ENCODE assay signal across 14 cellular contexts in the genomic region with DNA sequence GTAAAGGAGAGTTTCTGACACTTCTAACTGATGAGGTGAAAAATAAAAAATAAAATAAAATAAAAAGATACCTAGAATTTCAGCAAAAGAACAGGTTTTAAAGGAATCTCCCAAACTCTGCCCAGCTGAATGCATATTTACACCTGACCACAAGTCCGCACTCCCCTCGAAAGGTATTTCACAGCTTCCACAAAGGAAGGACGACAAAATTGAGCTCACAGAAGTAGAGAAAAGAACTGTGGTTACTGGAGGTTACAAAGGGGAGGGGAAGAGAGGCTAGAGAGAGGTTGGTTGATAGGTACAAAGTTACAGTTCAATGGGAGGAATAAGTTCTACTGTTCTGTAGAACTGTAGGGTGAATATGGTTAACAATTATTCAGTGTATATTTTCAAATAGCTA. TPM values are rescaled to one million over a fixed set of nuclear protein-coding genes. Genes with fewer than 3 reads are reported as not detected.
DNase-seq lines count a peak whose midpoint lies in the region; ATAC-seq and TF ChIP-seq lines count a peak whose summit lies in the region.
"Had no signal": no experiment of that assay in that cellular context is flagged by ENCODE, and none has a peak within 500 bp of the region (broad histone marks: within the 10 kb centered on the region; RNA-seq: fewer than 3 reads in every experiment).

No MANE protein-coding gene starts in this region.

- intact Hi-C loops in OCI-LY7 (cut with micrococcal nuclease; ENCODE audit: unreplicated experiment) = no loop called here

- peak overlapping the region; percentile 83 to 89 for H3K4me3 Mint-ChIP-seq in activated T-cell treated with anti-CD3 and anti-CD28 coated beads, Interleukin-2, amount 50 U/mL, for 72 hours
- peak overlapping the region; percentile 18 for H3K4me3 Mint-ChIP-seq in glutamatergic neuron (ENCODE audit: unreplicated experiment)
- H3K4me3 Mint-ChIP-seq in stimulated activated naive CD8-positive, alpha-beta T cell treated with anti-CD3 and anti-CD28 coated beads, Interleukin-15, amount 100 ng/mL, for 72 hours = peak overlapping the region; percentile 55 to 87

- CTCF ChIA-PET in OCI-LY7 (lab: Charles Lee; ENCODE audit: unreplicated experiment) = no interaction called here

- no peak overlapping the region for H3K4me3 ChIP-seq in OCI-LY7 (ENCODE audit: low read depth, low read length, poor library complexity, severe bottlenecking)
- H3K4me3 ChIP-seq: psoas muscle had no signal

- no peaks in the 10 kb centered on the region for H3K9me3 Mint-ChIP-seq in activated T-cell treated with anti-CD3 and anti-CD28 coated beads, Interleukin-2, amount 50 U/mL, for 72 hours
- H3K9me3 Mint-ChIP-seq in glutamatergic neuron (ENCODE audit: unreplicated experiment) = peaks cover 13% of the 10 kb centered on the region
- H3K9me3 Mint-ChIP-seq in stimulated activated naive CD8-positive, alpha-beta T cell treated with anti-CD3 and anti-CD28 coated beads, Interleukin-15, amount 100 ng/mL, for 72 hours = no peaks in the 10 kb centered on the region

- H3K27ac ChIP-seq in OCI-LY7 (ENCODE audit: low read depth, low read length, poor library complexity, severe bottlenecking) = no peak overlapping the region
- H3K27ac ChIP-seq: psoas muscle had no signal

- H3K36me3 ChIP-seq in OCI-LY7 (ENCODE audit: insufficient read depth, low read length) = no peaks in the 10 kb centered on the region

- no peak for DNase-seq in activated T-cell treated with anti-CD3 and anti-CD28 coated beads, Interleukin-2, amount 50 U/mL, for 72 hours
- no peak for DNase-seq in activated T-cell treated with anti-CD3 and anti-CD28 coated beads, Interleukin-2, amount 50 U/mL, for 48 hours
- DNase-seq in OCI-LY7 (ENCODE audit: low spot score) = no peak
- no peak for DNase-seq in glutamatergic neuron
- DNase-seq in stimulated activated naive CD8-positive, alpha-beta T cell treated with anti-CD3 and anti-CD28 coated beads, Interleukin-15, amount 100 ng/mL, for 72 hours = no peak
- DNase-seq in NCI-H1105 (lab: John Stamatoyannopoulos, UW) = no peak
- no peak for DNase-seq in OCI-M1 (lab: John Stamatoyannopoulos, UW)
- DNase-seq: amygdala, cortex of kidney, mesenchymal stem cell, NCI-H2171 treated with DMSO at 0.1 percent for 48 hours, PC-3 had no signal

- peak overlapping the region; percentile 97 for H3K27ac Mint-ChIP-seq in activated T-cell treated with anti-CD3 and anti-CD28 coated beads, Interleukin-2, amount 50 U/mL, for 72 hours
- H3K27ac Mint-ChIP-seq in glutamatergic neuron (ENCODE audit: unreplicated experiment) = no peak overlapping the region
- peak overlapping the region in 1 of 2 donors; percentile 87 for H3K27ac Mint-ChIP-seq in stimulated activated naive CD8-positive, alpha-beta T cell treated with anti-CD3 and anti-CD28 coated beads, Interleukin-15, amount 100 ng/mL, for 72 hours

- H2AFZ ChIP-seq in OCI-LY7 (ENCODE audit: low read length) = no peak overlapping the region

- H3K9me2 ChIP-seq in OCI-LY7 (ENCODE audit: insufficient read depth, low read length) = no peaks in the 10 kb centered on the region

- H3K79me2 ChIP-seq in OCI-LY7 (ENCODE audit: insufficient read depth, low read depth, low read length) = no peaks in the 10 kb centered on the region

- H3K4me2 ChIP-seq in OCI-LY7 (ENCODE audit: low read length) = peak overlapping the region; percentile 24

- no peaks in the 10 kb centered on the region for H3K27me3 Mint-ChIP-seq in activated T-cell treated with anti-CD3 and anti-CD28 coated beads, Interleukin-2, amount 50 U/mL, for 72 hours (ENCODE audit: low read depth)
- peaks cover 11% of the 10 kb centered on the region for H3K27me3 Mint-ChIP-seq in glutamatergic neuron (ENCODE audit: unreplicated experiment)
- H3K27me3 Mint-ChIP-seq in stimulated activated naive CD8-positive, alpha-beta T cell treated with anti-CD3 and anti-CD28 coated beads, Interleukin-15, amount 100 ng/mL, for 72 hours = no peaks in the 10 kb centered on the region

- H3K9me3 ChIP-seq in OCI-LY7 (ENCODE audit: low read length) = no peaks in the 10 kb centered on the region
- H3K9me3 ChIP-seq: psoas muscle had no signal

- peak in 1 of 2 donors; percentile 6 for ATAC-seq in activated T-cell treated with anti-CD3 and anti-CD28 coated beads, Interleukin-2, amount 50 U/mL, for 72 hours (replicated peaks in 1 of 2)
- no peak for ATAC-seq in stimulated activated naive CD8-positive, alpha-beta T cell treated with anti-CD3 and anti-CD28 coated beads, Interleukin-15, amount 100 ng/mL, for 72 hours
- no peak for ATAC-seq in HG03097 (IDR thresholded peaks at IDR 0.05; ENCODE audit: low FRiP score, unreplicated experiment)
- ATAC-seq: PC-3, psoas muscle had no signal

- no TSS peak for BruUV-seq in OCI-LY7 (replicated peaks; lab: Mats Ljungman, UMichigan)

- peaks cover 86% of the 10 kb centered on the region for H3K4me1 Mint-ChIP-seq in activated T-cell treated with anti-CD3 and anti-CD28 coated beads, Interleukin-2, amount 50 U/mL, for 72 hours (ENCODE audit: low read depth)
- H3K4me1 Mint-ChIP-seq in glutamatergic neuron (ENCODE audit: low read depth, unreplicated experiment) = peaks cover 26% of the 10 kb centered on the region
- H3K4me1 Mint-ChIP-seq in stimulated activated naive CD8-positive, alpha-beta T cell treated with anti-CD3 and anti-CD28 coated beads, Interleukin-15, amount 100 ng/mL, for 72 hours = peaks cover 79% of the 10 kb centered on the region

- H3K36me3 Mint-ChIP-seq in activated T-cell treated with anti-CD3 and anti-CD28 coated beads, Interleukin-2, amount 50 U/mL, for 72 hours (ENCODE audit: insufficient read depth in 2 of 2) = peaks cover 12 to 29% of the 10 kb centered on the region in 2 donors
- peaks cover 9% of the 10 kb centered on the region for H3K36me3 Mint-ChIP-seq in glutamatergic neuron (ENCODE audit: unreplicated experiment)

- no peaks in the 10 kb centered on the region for H4K20me1 ChIP-seq in OCI-LY7 (ENCODE audit: insufficient read depth, low read length)

- H3K4me1 ChIP-seq in OCI-LY7 (ENCODE audit: insufficient read depth, low read length, poor library complexity, severe bottlenecking) = peaks cover 62% of the 10 kb centered on the region

- TF ChIP-seq CTCF in OCI-LY7 (conservative IDR thresholded peaks at IDR 0.05; ENCODE audit: low read length) (no peak), glutamatergic neuron (IDR thresholded peaks at IDR 0.05; ENCODE audit: partially characterized antibody, unreplicated experiment) (no peak)

- POLR2A ChIA-PET in OCI-LY7 (lab: Charles Lee) = interaction anchor here (0.6 to 2.0 kb wide), 3 partner anchors 9 to 61 kb away, joined by 4 to 12 read pairs (median 8); no protein-coding TSS in a partner anchor

RNA-seq across cellular contexts. Expression of gene LITAF, which starts 5.0 kb away (rescaled TPM):
- total RNA-seq in activated T-cell treated with anti-CD3 and anti-CD28 coated beads, Interleukin-2, amount 50 U/mL, for 72 hours = 100 to 1,000 TPM; 110 to 137 TPM
- 12.2 and 18.4 TPM in 2 replicates for total RNA-seq in OCI-LY7 (2014; rRNA removed; shearing (Covaris generic))
- total RNA-seq in OCI-LY7 (2022) (34.2 and 43.2 TPM in 2 replicates), glutamatergic neuron (ENCODE audit: unreplicated experiment) (29.2 TPM)

Comparison
In these comparisons a context has a peak if more than half of its experiments do, and no peak if none do; other contexts are left out.
1. H3K4me3 Mint-ChIP-seq: peak in every context shown above with its lines; median percentile 86 in activated T-cell treated with anti-CD3 and anti-CD28 coated beads, Interleukin-2, amount 50 U/mL, for 72 hours; 71 in stimulated activated naive CD8-positive, alpha-beta T cell treated with anti-CD3 and anti-CD28 coated beads, Interleukin-15, amount 100 ng/mL, for 72 hours; 18 in glutamatergic neuron.